Comparison of ENCODE assay signal across 8 cellular contexts in the genomic region with DNA sequence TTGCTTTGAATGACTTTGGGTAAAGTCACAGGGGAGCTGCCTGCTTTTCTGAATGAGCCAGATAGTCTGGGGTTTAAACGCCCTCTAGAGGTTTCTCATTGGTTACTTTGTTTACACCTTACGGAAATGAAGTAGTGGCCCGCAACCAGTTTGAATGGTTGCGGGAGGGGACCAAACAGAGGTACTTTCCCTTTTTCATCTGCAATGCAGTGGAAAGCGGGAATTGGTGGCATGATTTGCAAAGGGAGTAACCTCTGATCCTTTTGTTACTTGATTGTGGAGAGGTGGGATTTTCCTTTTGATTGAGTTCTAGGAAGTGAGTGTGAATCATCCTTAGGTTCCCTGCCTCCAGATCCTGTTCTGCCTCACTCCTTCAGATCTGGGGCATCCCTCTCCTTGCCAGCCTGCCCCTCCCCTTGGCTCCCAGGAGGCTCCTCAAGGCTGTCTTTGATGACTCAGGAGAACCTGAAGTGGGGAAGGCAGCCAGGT. TPM values are rescaled to one million over a fixed set of nuclear protein-coding genes. Genes with fewer than 3 reads are reported as not detected.
DNase-seq lines count a peak whose midpoint lies in the region; ATAC-seq and TF ChIP-seq lines count a peak whose summit lies in the region.

No MANE protein-coding gene starts in this region.

- ATAC-seq in GM18861 (IDR thresholded peaks at IDR 0.05; ENCODE audit: unreplicated experiment): peak; percentile 91
- ATAC-seq in HG02943 (IDR thresholded peaks at IDR 0.05; ENCODE audit: low read depth, unreplicated experiment): peak; percentile 85

- no peaks in the 10 kb centered on the region for H4K20me1 ChIP-seq in osteoblast (ENCODE audit: insufficient read depth, low read length)

- no peak overlapping the region for H3K4me3 Mint-ChIP-seq in endothelial cell (ENCODE audit: unreplicated experiment)

- peak overlapping the region; percentile 75 for H3K4me2 ChIP-seq in osteoblast (ENCODE audit: insufficient read depth, low read length)

- H3K9me3 ChIP-seq in NT2/D1 (ENCODE audit: insufficient read depth, low read length) (no peaks in the 10 kb centered on the region), osteoblast (ENCODE audit: low read depth, low read length) (no peaks in the 10 kb centered on the region)

- H2AFZ ChIP-seq in osteoblast (ENCODE audit: low read length): peak overlapping the region; percentile 27

- H3K27me3 ChIP-seq in NT2/D1 (ENCODE audit: insufficient read depth, insufficient read length) (no peaks in the 10 kb centered on the region), osteoblast (ENCODE audit: insufficient read depth, low read length) (no peaks in the 10 kb centered on the region)

- H3K4me3 ChIP-seq in NT2/D1 (ENCODE audit: insufficient read length, low read depth): no peak overlapping the region
- peak overlapping the region; percentile 57 for H3K4me3 ChIP-seq in osteoblast (ENCODE audit: insufficient read depth, low read length)

- H3K27ac Mint-ChIP-seq in endothelial cell (ENCODE audit: unreplicated experiment): peak overlapping the region; percentile 53

- H3K36me3 ChIP-seq in NT2/D1 (ENCODE audit: insufficient read depth, insufficient read length, low read length) (no peaks in the 10 kb centered on the region), osteoblast (ENCODE audit: insufficient read depth, low read length) (no peaks in the 10 kb centered on the region)

- H3K9ac ChIP-seq in NT2/D1 (ENCODE audit: insufficient read length, low read depth): no peak overlapping the region

- H3K4me1 Mint-ChIP-seq in endothelial cell (ENCODE audit: unreplicated experiment): peaks cover 60% of the 10 kb centered on the region

- DNase-seq in Caki2 (ENCODE audit: low read depth) (peak; percentile 73), NT2/D1 (ENCODE audit: low read depth, low spot score) (peak; percentile 50), endothelial cell (ENCODE audit: low spot score) (no peak), osteoblast (ENCODE audit: insufficient read length, low spot score, missing footprints) (no peak)
- no peak for DNase-seq in activated effector memory CD4-positive, alpha-beta T cell treated with Interleukin-2 at 50 U/mL for 16 hours
- no peak for DNase-seq in activated effector memory CD4-positive, alpha-beta T cell treated with anti-CD3 and anti-CD28 coated beads, Interleukin-2, amount 50 U/mL, for 16 hours

- H3K27me3 Mint-ChIP-seq in endothelial cell (ENCODE audit: unreplicated experiment): peaks cover 1% of the 10 kb centered on the region

- peaks cover 6% of the 10 kb centered on the region for H3K36me3 Mint-ChIP-seq in endothelial cell (ENCODE audit: low read depth, unreplicated experiment)

- H3K27ac ChIP-seq in osteoblast (ENCODE audit: low read depth, low read length): no peak overlapping the region

- H3K79me2 ChIP-seq in osteoblast (ENCODE audit: insufficient read depth, low read length): no peaks in the 10 kb centered on the region

- in situ Hi-C loops in Caki2 (cut with HindIII; ENCODE audit: low pct_unique_long_range_greater_than_20kb, low sequenced_read_pairs): no loop called here

- TF ChIP-seq CTCF in endothelial cell (IDR thresholded peaks at IDR 0.05; ENCODE audit: unreplicated experiment) (no peak), osteoblast (IDR thresholded peaks at IDR 0.05; ENCODE audit: extremely low read depth, low read depth, low read length) (peak; percentile 34)

- H3K9me3 Mint-ChIP-seq in endothelial cell (ENCODE audit: unreplicated experiment): no peaks in the 10 kb centered on the region

- no peaks in the 10 kb centered on the region for H3K4me1 ChIP-seq in NT2/D1 (ENCODE audit: insufficient read depth, insufficient read length)
- peaks cover 24% of the 10 kb centered on the region for H3K4me1 ChIP-seq in osteoblast (ENCODE audit: insufficient read depth, low read length)

RNA-seq across cellular contexts. Expression of a gene that starts 15.9 kb away (rescaled TPM):
- total RNA-seq in Caki2 (2014; rRNA removed; shearing (Covaris generic); ENCODE audit: low replicate concordance): not detected in 2 replicates
- total RNA-seq in endothelial cell (ENCODE audit: unreplicated experiment) (2.0 TPM), osteoblast (0.29 TPM in 1 of 2 replicates, not detected in the other)

Comparison
In these comparisons a context has a peak if more than half of its experiments do, and no peak if none do; other contexts are left out.
1. DNase-seq: peak in Caki2 (single experiment) and NT2/D1 (single experiment); none in endothelial cell (single experiment), osteoblast (single experiment), activated effector memory CD4-positive, alpha-beta T cell treated with Interleukin-2 at 50 U/mL for 16 hours (single experiment) and activated effector memory CD4-positive, alpha-beta T cell treated with anti-CD3 and anti-CD28 coated beads, Interleukin-2, amount 50 U/mL, for 16 hours (single experiment).